Comparison of ENCODE assay signal across 26 cellular contexts in genomic region chr16:11493531-11493929, GRCh38.
DNase-seq lines count a peak whose midpoint lies in the region; TF ChIP-seq lines count a peak whose summit lies in the region.
"Had no signal": no experiment of that assay in that cellular context is flagged by ENCODE, and none has a peak within 500 bp of the region (broad histone marks: within the 10 kb centered on the region; RNA-seq: fewer than 3 reads in every experiment).

No MANE protein-coding gene starts in this region.

- no peak overlapping the region for H3K4me2 ChIP-seq in OCI-LY7 (ENCODE audit: low read length)

- no TSS peak for BruUV-seq in OCI-LY7 (replicated peaks; lab: Mats Ljungman, UMichigan)

- H3K79me2 ChIP-seq in OCI-LY7 (ENCODE audit: insufficient read depth, low read depth, low read length): no peaks in the 10 kb centered on the region

- H3K4me3 ChIP-seq in H7 (ENCODE audit: insufficient read depth, low read depth, low read length) (peak overlapping the region; percentile 32), OCI-LY7 (ENCODE audit: low read depth, low read length, poor library complexity, severe bottlenecking) (no peak overlapping the region), iPS DF 6.9 (ENCODE audit: low read length) (peak overlapping the region; percentile 37; the same call in 1 of the 2 replicates), prostate gland (no peak overlapping the region)
- H3K4me3 ChIP-seq: cardiac muscle cell, coronary artery, heart left ventricle, MG63, sigmoid colon had no signal

- no peaks in the 10 kb centered on the region for H4K20me1 ChIP-seq in OCI-LY7 (ENCODE audit: insufficient read depth, low read length)

- DNase-seq in CMK (ENCODE audit: low read depth) (peak; percentile 20), H7 (peak; percentile 80), OCI-LY7 (ENCODE audit: low spot score) (peak; percentile 37), iPS DF 6.9 (ENCODE audit: low read depth, low spot score) (no peak), 8988T (no peak), UCSD-AML1 (lab: John Stamatoyannopoulos, UW; ENCODE audit: unreplicated experiment) (no peak), prostate gland (ENCODE audit: low spot score) (no peak)
- no peak for DNase-seq in stimulated activated CD8-positive, alpha-beta memory T cell treated with anti-CD3 and anti-CD28 coated beads, Interleukin-4, amount 100 ng/mL, for 48 hours
- DNase-seq: activated CD4-positive, alpha-beta memory T cell treated with anti-CD3 and anti-CD28 coated beads for 36 hours; activated CD8-positive, alpha-beta memory T cell treated with anti-CD3 and anti-CD28 coated beads, Interleukin-2, amount 50 U/mL, for 48 hours; anterior cingulate cortex; C1 segment of cervical spinal cord; effector memory CD8-positive, alpha-beta T cell; foreskin fibroblast; heart left ventricle; KG1; left colon; MG63; NCI-H2029; NCI-H526 treated with DMSO at 0.1 percent for 48 hours; sigmoid colon; stimulated activated CD4-positive, alpha-beta T cell treated with anti-CD3 and anti-CD28 coated beads, Interleukin-4, amount 100 ng/mL, for 24 hours; T-helper 9 cell had no signal

- TF ChIP-seq POLR2A in prostate gland (IDR thresholded peaks at IDR 0.05): no peak

- H2AFZ ChIP-seq in OCI-LY7 (ENCODE audit: low read length): no peak overlapping the region

- WGBS in iPS DF 6.9 (ENCODE audit: insufficient coverage, insufficient read length): no CpG with 5 or more reads among the region's 20 CpGs
- 95% methylated on average over 11 of the region's 20 CpGs for WGBS in prostate gland

- H3K27ac ChIP-seq in OCI-LY7 (ENCODE audit: low read depth, low read length, poor library complexity, severe bottlenecking): no peak overlapping the region
- no peak overlapping the region for H3K27ac ChIP-seq in iPS DF 6.9 (ENCODE audit: low read length)
- H3K27ac ChIP-seq in prostate gland: no peak overlapping the region
- H3K27ac ChIP-seq: cardiac muscle cell, neutrophil, sigmoid colon had no signal

- TF ChIP-seq CTCF in OCI-LY7 (conservative IDR thresholded peaks at IDR 0.05; ENCODE audit: low read length): no peak
- TF ChIP-seq CTCF in prostate gland (IDR thresholded peaks at IDR 0.05): no peak

- intact Hi-C loops in OCI-LY7 (cut with micrococcal nuclease; ENCODE audit: unreplicated experiment) (no loop called here), prostate gland (cut with DNase I) (no loop called here)

- H3K27me3 ChIP-seq in H7 (ENCODE audit: control insufficient read depth, insufficient read depth, low read length): no peaks in the 10 kb centered on the region
- H3K27me3 ChIP-seq in iPS DF 6.9 (ENCODE audit: control insufficient read depth, insufficient read depth, low read length): no peaks in the 10 kb centered on the region
- H3K27me3 ChIP-seq in prostate gland (replicated peaks; ENCODE audit: insufficient read depth): no peaks in the 10 kb centered on the region
- H3K27me3 ChIP-seq: cardiac muscle cell, heart left ventricle, MG63, neutrophil, sigmoid colon had no signal

- H3K4me1 ChIP-seq in OCI-LY7 (ENCODE audit: insufficient read depth, low read length, poor library complexity, severe bottlenecking): peaks cover 42% of the 10 kb centered on the region
- peaks cover 8% of the 10 kb centered on the region for H3K4me1 ChIP-seq in iPS DF 6.9 (ENCODE audit: control insufficient read depth, insufficient read depth, low read length)
- H3K4me1 ChIP-seq in prostate gland (replicated peaks): peaks cover 9% of the 10 kb centered on the region

- no peaks in the 10 kb centered on the region for H3K9me2 ChIP-seq in OCI-LY7 (ENCODE audit: insufficient read depth, low read length)

- CTCF ChIA-PET in OCI-LY7 (lab: Charles Lee; ENCODE audit: unreplicated experiment): no interaction called here

- H3K9me3 ChIP-seq in OCI-LY7 (ENCODE audit: low read length) (0 out of 2 replicates have a peak, but pooled peaks cover 6% of the 10 kb centered on the region), iPS DF 6.9 (ENCODE audit: control insufficient read depth, insufficient read depth, low read length) (no peaks in the 10 kb centered on the region), prostate gland (no peaks in the 10 kb centered on the region)
- H3K9me3 ChIP-seq: neutrophil had no signal

- POLR2A ChIA-PET in OCI-LY7 (lab: Charles Lee): no interaction called here

- H3K36me3 ChIP-seq in H7 (replicated peaks; ENCODE audit: control insufficient read depth, insufficient read depth, low read length) (no peaks in the 10 kb centered on the region), OCI-LY7 (ENCODE audit: insufficient read depth, low read length) (no peaks in the 10 kb centered on the region), iPS DF 6.9 (ENCODE audit: control insufficient read depth, insufficient read depth, low read length) (no peaks in the 10 kb centered on the region), prostate gland (no peaks in the 10 kb centered on the region)
- H3K36me3 ChIP-seq: cardiac muscle cell, heart left ventricle, MG63, neutrophil, sigmoid colon had no signal

Comparison
In these comparisons a context has a peak if more than half of its experiments do, and no peak if none do; other contexts are left out.
1. DNase-seq: peak in CMK (single experiment), H7 (single experiment) and OCI-LY7 (single experiment); none in iPS DF 6.9 (single experiment), 8988T (single experiment), UCSD-AML1 (single experiment), stimulated activated CD8-positive, alpha-beta memory T cell treated with anti-CD3 and anti-CD28 coated beads, Interleukin-4, amount 100 ng/mL, for 48 hours (single experiment) and prostate gland (single experiment).
2. H3K4me3 ChIP-seq: peak in H7 (single experiment) and iPS DF 6.9 (single experiment); none in OCI-LY7 (single experiment) and prostate gland (0 of 2).